ENCODE assay signal across 1 cellular context in the genomic region with DNA sequence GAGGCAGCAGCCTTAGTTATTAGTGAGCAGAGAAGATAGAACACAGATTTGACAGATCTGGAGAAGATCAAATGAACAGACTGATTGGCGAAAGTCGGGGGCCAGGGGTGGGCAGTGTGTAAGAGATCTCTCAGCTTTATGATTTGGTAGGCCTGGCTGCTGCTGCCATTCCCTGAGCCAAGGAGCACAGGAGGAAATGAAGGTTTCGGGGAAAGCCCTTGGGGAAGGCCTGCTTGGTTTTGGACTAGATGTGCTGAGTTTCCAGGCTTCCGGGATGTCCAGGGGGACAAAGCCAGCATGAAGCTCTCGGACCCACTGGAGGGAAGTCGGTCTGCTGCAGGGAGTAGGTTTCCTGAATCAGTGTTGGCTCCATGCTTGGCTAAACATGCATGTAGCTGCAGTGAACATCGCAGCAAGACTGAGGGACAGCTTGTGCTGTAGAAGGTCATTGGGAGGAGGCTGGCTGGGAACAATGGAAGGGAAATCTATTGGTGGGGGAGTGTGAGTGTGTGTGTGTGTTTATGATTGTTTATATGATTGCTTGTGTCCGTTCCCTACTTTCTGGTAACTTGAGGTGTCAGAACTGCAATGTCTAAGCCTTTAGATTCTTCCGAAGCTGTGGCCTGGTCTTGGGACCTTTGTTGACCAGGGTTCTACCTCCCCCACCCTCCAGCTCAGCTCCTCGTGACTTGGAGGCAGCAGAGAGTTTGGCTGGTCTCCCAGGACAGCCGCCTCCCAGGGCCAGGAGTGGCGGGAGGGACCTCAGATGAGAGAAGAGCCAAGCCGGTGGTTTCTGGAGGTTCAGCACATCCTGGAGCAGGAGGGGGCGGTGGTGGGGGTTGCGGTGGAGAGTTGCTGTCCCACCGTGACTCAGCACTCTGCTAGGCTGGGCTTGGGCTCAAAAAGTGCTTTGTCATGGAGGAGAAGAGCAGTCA.
TF ChIP-seq lines count a peak whose summit lies in the region.

No MANE protein-coding gene starts in this region.

TF ChIP-seq in HEK293, 187 proteins besides CTCF, POLR2A, EP300 and RAD21 (continued from another document and continues in another):
- TF ChIP-seq ZFP37 (tag by site-specific recombination; IDR thresholded peaks at IDR 0.05) (0 out of 2 replicates have a peak, but pooled peaks have one; percentile 38), ZSCAN23 (tag by site-specific recombination; IDR thresholded peaks at IDR 0.05) (no peak), ZNF350 (tag by site-specific recombination; IDR thresholded peaks at IDR 0.05) (no peak), ZFHX2 (tag by site-specific recombination; conservative IDR thresholded peaks at IDR 0.05) (peak; percentile 65), KLF8 (tag by site-specific recombination; IDR thresholded peaks at IDR 0.05) (no peak), IKZF3 (tag by site-specific recombination; IDR thresholded peaks at IDR 0.05) (peak; percentile 82), PRDM1 (tag by site-specific recombination; IDR thresholded peaks at IDR 0.05) (peak; percentile 68), BCL11A (tag by site-specific recombination; IDR thresholded peaks at IDR 0.05; ENCODE audit: low read depth) (0 out of 2 replicates have a peak, but pooled peaks have one; percentile 34), ZBTB20 (tag by site-specific recombination; IDR thresholded peaks at IDR 0.05) (no peak), PRDM10 (tag by site-specific recombination; IDR thresholded peaks at IDR 0.05) (peak; percentile 100), ZNF423 (tag by site-specific recombination; IDR thresholded peaks at IDR 0.05) (peak; percentile 41; the same call in 1 of the 2 replicates), GLIS2 (tag by site-specific recombination; IDR thresholded peaks at IDR 0.05) (peak; percentile 81), PRDM4 (tag by site-specific recombination; IDR thresholded peaks at IDR 0.05) (peak; percentile 58; the same call in 1 of the 2 replicates), ZIC2 (tag by site-specific recombination; IDR thresholded peaks at IDR 0.05) (peak; percentile 29), SP3 (tag by site-specific recombination; IDR thresholded peaks at IDR 0.05) (peak; percentile 26; the same call in 1 of the 2 replicates), ZBTB48 (tag by site-specific recombination; IDR thresholded peaks at IDR 0.05) (peak; percentile 41; the same call in 1 of the 2 replicates), ZNF585B (tag by site-specific recombination; IDR thresholded peaks at IDR 0.05) (no peak), ZNF335 (tag by site-specific recombination; conservative IDR thresholded peaks at IDR 0.05) (peak; percentile 39; the same call in 1 of the 2 replicates), ZNF621 (tag by site-specific recombination; IDR thresholded peaks at IDR 0.05) (no peak), ZNF114 (tag by site-specific recombination; IDR thresholded peaks at IDR 0.05) (no peak), TRIM28 (IDR thresholded peaks at IDR 0.05; ENCODE audit: borderline replicate concordance, low read length) (0 out of 2 replicates have a peak, but pooled peaks have one; percentile 53), ZSCAN30 (tag by site-specific recombination; IDR thresholded peaks at IDR 0.05) (peak; percentile 63; the same call in 1 of the 2 replicates), ZFP69B (tag by site-specific recombination; IDR thresholded peaks at IDR 0.05) (0 out of 2 replicates have a peak, but pooled peaks have one; percentile 24), ZNF670 (tag by site-specific recombination; IDR thresholded peaks at IDR 0.05; ENCODE audit: low read depth) (no peak), ZBTB44 (tag by site-specific recombination; IDR thresholded peaks at IDR 0.05) (peak; percentile 35; the same call in 1 of the 2 replicates), ZNF175 (tag by site-specific recombination; IDR thresholded peaks at IDR 0.05) (no peak), ZNF629 (tag by site-specific recombination; IDR thresholded peaks at IDR 0.05) (peak; percentile 48; the same call in 1 of the 2 replicates), ZFP41 (tag by site-specific recombination; IDR thresholded peaks at IDR 0.05; ENCODE audit: borderline replicate concordance) (peak; percentile 62; the same call in 1 of the 2 replicates), ZNF558 (tag by site-specific recombination; IDR thresholded peaks at IDR 0.05) (0 out of 2 replicates have a peak, but pooled peaks have one; percentile 23), ZNF837 (tag by site-specific recombination; IDR thresholded peaks at IDR 0.05) (no peak), ZXDB (tag by site-specific recombination; IDR thresholded peaks at IDR 0.05) (0 out of 2 replicates have a peak, but pooled peaks have one; percentile 30), ZNF157 (tag by site-specific recombination; IDR thresholded peaks at IDR 0.05) (no peak), ZBTB6 (tag by site-specific recombination; IDR thresholded peaks at IDR 0.05) (no peak), ZNF624 (tag by site-specific recombination; IDR thresholded peaks at IDR 0.05) (no peak)
- TF ChIP-seq, protein P1, sequence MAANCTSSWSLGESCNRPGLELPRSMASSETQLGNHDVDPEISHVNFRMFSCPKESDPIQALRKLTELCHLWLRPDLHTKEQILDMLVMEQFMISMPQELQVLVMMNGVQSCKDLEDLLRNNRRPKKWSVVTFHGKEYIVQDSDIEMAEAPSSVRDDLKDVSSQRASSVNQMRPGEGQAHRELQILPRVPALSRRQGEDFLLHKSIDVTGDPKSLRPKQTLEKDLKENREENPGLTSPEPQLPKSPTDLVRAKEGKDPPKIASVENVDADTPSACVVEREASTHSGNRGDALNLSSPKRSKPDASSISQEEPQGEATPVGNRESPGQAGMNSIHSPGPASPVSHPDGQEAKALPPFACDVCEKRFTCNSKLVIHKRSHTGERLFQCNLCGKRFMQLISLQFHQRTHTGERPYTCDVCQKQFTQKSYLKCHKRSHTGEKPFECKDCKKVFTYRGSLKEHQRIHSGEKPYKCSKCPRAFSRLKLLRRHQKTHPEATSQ (tag by site-specific recombination; IDR thresholded peaks at IDR 0.05), result no peak
- TF ChIP-seq, protein P2, sequence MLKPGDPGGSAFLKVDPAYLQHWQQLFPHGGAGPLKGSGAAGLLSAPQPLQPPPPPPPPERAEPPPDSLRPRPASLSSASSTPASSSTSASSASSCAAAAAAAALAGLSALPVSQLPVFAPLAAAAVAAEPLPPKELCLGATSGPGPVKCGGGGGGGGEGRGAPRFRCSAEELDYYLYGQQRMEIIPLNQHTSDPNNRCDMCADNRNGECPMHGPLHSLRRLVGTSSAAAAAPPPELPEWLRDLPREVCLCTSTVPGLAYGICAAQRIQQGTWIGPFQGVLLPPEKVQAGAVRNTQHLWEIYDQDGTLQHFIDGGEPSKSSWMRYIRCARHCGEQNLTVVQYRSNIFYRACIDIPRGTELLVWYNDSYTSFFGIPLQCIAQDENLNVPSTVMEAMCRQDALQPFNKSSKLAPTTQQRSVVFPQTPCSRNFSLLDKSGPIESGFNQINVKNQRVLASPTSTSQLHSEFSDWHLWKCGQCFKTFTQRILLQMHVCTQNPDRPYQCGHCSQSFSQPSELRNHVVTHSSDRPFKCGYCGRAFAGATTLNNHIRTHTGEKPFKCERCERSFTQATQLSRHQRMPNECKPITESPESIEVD (tag by site-specific recombination; IDR thresholded peaks at IDR 0.05), result no peak
- TF ChIP-seq, protein P3, sequence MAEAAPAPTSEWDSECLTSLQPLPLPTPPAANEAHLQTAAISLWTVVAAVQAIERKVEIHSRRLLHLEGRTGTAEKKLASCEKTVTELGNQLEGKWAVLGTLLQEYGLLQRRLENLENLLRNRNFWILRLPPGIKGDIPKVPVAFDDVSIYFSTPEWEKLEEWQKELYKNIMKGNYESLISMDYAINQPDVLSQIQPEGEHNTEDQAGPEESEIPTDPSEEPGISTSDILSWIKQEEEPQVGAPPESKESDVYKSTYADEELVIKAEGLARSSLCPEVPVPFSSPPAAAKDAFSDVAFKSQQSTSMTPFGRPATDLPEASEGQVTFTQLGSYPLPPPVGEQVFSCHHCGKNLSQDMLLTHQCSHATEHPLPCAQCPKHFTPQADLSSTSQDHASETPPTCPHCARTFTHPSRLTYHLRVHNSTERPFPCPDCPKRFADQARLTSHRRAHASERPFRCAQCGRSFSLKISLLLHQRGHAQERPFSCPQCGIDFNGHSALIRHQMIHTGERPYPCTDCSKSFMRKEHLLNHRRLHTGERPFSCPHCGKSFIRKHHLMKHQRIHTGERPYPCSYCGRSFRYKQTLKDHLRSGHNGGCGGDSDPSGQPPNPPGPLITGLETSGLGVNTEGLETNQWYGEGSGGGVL (tag by site-specific recombination; IDR thresholded peaks at IDR 0.05), result peak; percentile 97
- TF ChIP-seq, protein P4, sequence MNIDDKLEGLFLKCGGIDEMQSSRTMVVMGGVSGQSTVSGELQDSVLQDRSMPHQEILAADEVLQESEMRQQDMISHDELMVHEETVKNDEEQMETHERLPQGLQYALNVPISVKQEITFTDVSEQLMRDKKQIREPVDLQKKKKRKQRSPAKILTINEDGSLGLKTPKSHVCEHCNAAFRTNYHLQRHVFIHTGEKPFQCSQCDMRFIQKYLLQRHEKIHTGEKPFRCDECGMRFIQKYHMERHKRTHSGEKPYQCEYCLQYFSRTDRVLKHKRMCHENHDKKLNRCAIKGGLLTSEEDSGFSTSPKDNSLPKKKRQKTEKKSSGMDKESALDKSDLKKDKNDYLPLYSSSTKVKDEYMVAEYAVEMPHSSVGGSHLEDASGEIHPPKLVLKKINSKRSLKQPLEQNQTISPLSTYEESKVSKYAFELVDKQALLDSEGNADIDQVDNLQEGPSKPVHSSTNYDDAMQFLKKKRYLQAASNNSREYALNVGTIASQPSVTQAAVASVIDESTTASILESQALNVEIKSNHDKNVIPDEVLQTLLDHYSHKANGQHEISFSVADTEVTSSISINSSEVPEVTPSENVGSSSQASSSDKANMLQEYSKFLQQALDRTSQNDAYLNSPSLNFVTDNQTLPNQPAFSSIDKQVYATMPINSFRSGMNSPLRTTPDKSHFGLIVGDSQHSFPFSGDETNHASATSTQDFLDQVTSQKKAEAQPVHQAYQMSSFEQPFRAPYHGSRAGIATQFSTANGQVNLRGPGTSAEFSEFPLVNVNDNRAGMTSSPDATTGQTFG (tag by site-specific recombination; IDR thresholded peaks at IDR 0.05; ENCODE audit: borderline replicate concordance), result no peak
